12 cellular contexts compared by ENCODE assay signal in genomic region chr15:55247766-55248427, GRCh38. TPM values are rescaled to one million over a fixed set of nuclear protein-coding genes. Genes with fewer than 3 reads are reported as not detected.
DNase-seq lines count a peak whose midpoint lies in the region; ATAC-seq and TF ChIP-seq lines count a peak whose summit lies in the region.
"Had no signal": no experiment of that assay in that cellular context is flagged by ENCODE, and none has a peak within 500 bp of the region (broad histone marks: within the 10 kb centered on the region; RNA-seq: fewer than 3 reads in every experiment).

No MANE protein-coding gene starts in this region.

- no peaks in the 10 kb centered on the region for H3K9me3 ChIP-seq in CD4-positive, alpha-beta memory T cell (ENCODE audit: control insufficient read depth in 1 of 2, low read length in 2 of 2)
- no peaks in the 10 kb centered on the region for H3K9me3 ChIP-seq in lower lobe of right lung
- H3K9me3 ChIP-seq: SK-N-SH had no signal

- H3K27ac ChIP-seq in C4-2B = peak overlapping the region; percentile 43
- H3K27ac ChIP-seq in CD4-positive, alpha-beta memory T cell (ENCODE audit: low read depth, low read length) = no peak overlapping the region
- H3K27ac ChIP-seq in VCaP = peak overlapping the region; percentile 47; the same call in 1 of the 2 replicates
- peak overlapping the region; percentile 59 for H3K27ac ChIP-seq in lower lobe of right lung

- H3K27me3 Mint-ChIP-seq in CD4-positive, alpha-beta memory T cell = no peaks in the 10 kb centered on the region
- H3K27me3 Mint-ChIP-seq: stimulated activated naive B cell treated with anti-CD40 and anti-IgM and Interleukin-4, amounts not matched to agents 10 μg/mL and 1 μg/mL and 100 μg/mL, for 72 hours had no signal

- H3K27ac Mint-ChIP-seq in CD4-positive, alpha-beta memory T cell = peak overlapping the region in 4 of 7 donors; percentile 0 to 87 (median 45)
- H3K27ac Mint-ChIP-seq: endodermal cell; stimulated activated naive B cell treated with anti-CD40 and anti-IgM and Interleukin-4, amounts not matched to agents 10 μg/mL and 1 μg/mL and 100 μg/mL, for 72 hours had no signal

- POLR2A ChIA-PET in CD4-positive, alpha-beta memory T cell (lab: Charles Lee; ENCODE audit: partially characterized antibody) = no interaction called here

- TF ChIP-seq CTCF in C4-2B (conservative IDR thresholded peaks at IDR 0.05) = no peak
- no peak for TF ChIP-seq CTCF in VCaP (conservative IDR thresholded peaks at IDR 0.05)
- TF ChIP-seq CTCF in lower lobe of right lung (IDR thresholded peaks at IDR 0.05) = no peak

- ATAC-seq in lower lobe of right lung = peak in 1 of 2 donors; percentile 35
- no peak for ATAC-seq in GM19467 (IDR thresholded peaks at IDR 0.05; ENCODE audit: unreplicated experiment)
- no peak for ATAC-seq in left lobe of liver
- ATAC-seq: stimulated activated naive B cell treated with anti-CD40 and anti-IgM and Interleukin-4, amounts not matched to agents 10 μg/mL and 1 μg/mL and 100 μg/mL, for 72 hours had no signal

- peaks cover 37 to 71% (median 48%) of the 10 kb centered on the region in 4 donors for H3K4me1 Mint-ChIP-seq in CD4-positive, alpha-beta memory T cell

- peaks cover 0 to 1% (median 0%) of the 10 kb centered on the region in 8 donors for H3K9me3 Mint-ChIP-seq in CD4-positive, alpha-beta memory T cell
- H3K9me3 Mint-ChIP-seq: endodermal cell; stimulated activated naive B cell treated with anti-CD40 and anti-IgM and Interleukin-4, amounts not matched to agents 10 μg/mL and 1 μg/mL and 100 μg/mL, for 72 hours had no signal

- no peak overlapping the region for H3K4me3 ChIP-seq in CD4-positive, alpha-beta memory T cell (ENCODE audit: low read length in 2 of 2)
- H3K4me3 ChIP-seq in lower lobe of right lung = no peak overlapping the region

- peaks cover 43% of the 10 kb centered on the region for H3K4me1 ChIP-seq in CD4-positive, alpha-beta memory T cell (ENCODE audit: insufficient read depth, low read length)
- H3K4me1 ChIP-seq in lower lobe of right lung = peaks cover 59% of the 10 kb centered on the region

- CTCF ChIA-PET in CD4-positive, alpha-beta memory T cell (lab: Charles Lee; ENCODE audit: partially characterized antibody) = interaction anchor here (0.9 to 1.6 kb wide), 3 partner anchors 30 to 43 kb away, joined by 3 read pairs; no protein-coding TSS in a partner anchor

- H3K36me3 ChIP-seq in CD4-positive, alpha-beta memory T cell (ENCODE audit: insufficient read depth, low read length) = no peaks in the 10 kb centered on the region
- no peaks in the 10 kb centered on the region for H3K36me3 ChIP-seq in lower lobe of right lung

- intact Hi-C loops in CD4-positive, alpha-beta memory T cell (cut with micrococcal nuclease) = no loop called here
- intact Hi-C loops in lower lobe of right lung (cut with DNase I) = no loop called here

- no peak for DNase-seq in CD4-positive, alpha-beta memory T cell
- peak; percentile 60 for DNase-seq in lower lobe of right lung
- no peak for DNase-seq in left lobe of liver (ENCODE audit: low spot score)
- DNase-seq in NCI-H1436 (lab: John Stamatoyannopoulos, UW) = no peak
- DNase-seq: central memory CD4-positive, alpha-beta T cell; endodermal cell; foreskin fibroblast; SK-N-SH; stimulated activated naive B cell treated with anti-CD40 and anti-IgM and Interleukin-4, amounts not matched to agents 10 μg/mL and 1 μg/mL and 100 μg/mL, for 72 hours had no signal

- H3K4me3 Mint-ChIP-seq in CD4-positive, alpha-beta memory T cell = peak overlapping the region in 3 of 8 donors; percentile 28 to 50 (median 39)
- H3K4me3 Mint-ChIP-seq: endodermal cell; stimulated activated naive B cell treated with anti-CD40 and anti-IgM and Interleukin-4, amounts not matched to agents 10 μg/mL and 1 μg/mL and 100 μg/mL, for 72 hours had no signal

- no peaks in the 10 kb centered on the region for H3K27me3 ChIP-seq in CD4-positive, alpha-beta memory T cell (ENCODE audit: insufficient read depth, low read length)
- no peaks in the 10 kb centered on the region for H3K27me3 ChIP-seq in lower lobe of right lung (ENCODE audit: low read depth)

- peaks cover 16 to 21% of the 10 kb centered on the region in 2 donors for H3K36me3 Mint-ChIP-seq in CD4-positive, alpha-beta memory T cell

RNA-seq across cellular contexts. Expression of gene RAB27A, which starts 41.7 kb away (rescaled TPM):
- 10 to 100 TPM; 44.6 to 52.5 TPM for total RNA-seq in CD4-positive, alpha-beta memory T cell
- polyA plus RNA-seq in CD4-positive, alpha-beta memory T cell = 10 to 100 TPM; 52.1 to 55.7 TPM
- total RNA-seq in lower lobe of right lung (63.4 TPM), left lobe of liver (16.7 TPM)

RNA-seq across cellular contexts. Expression of gene RSL24D1, which starts 51.2 kb away (rescaled TPM):
- total RNA-seq in CD4-positive, alpha-beta memory T cell = 100 to 1,000 TPM; 103 to 107 TPM
- 100 to 1,000 TPM in 1 of 2 donors, 10 to 100 TPM in 1; 82.6 to 153 TPM for polyA plus RNA-seq in CD4-positive, alpha-beta memory T cell
- total RNA-seq in lower lobe of right lung = 64.6 TPM
- 14.2 TPM for total RNA-seq in left lobe of liver
